ENCODE assay signal across 1 cellular context in the genomic region with DNA sequence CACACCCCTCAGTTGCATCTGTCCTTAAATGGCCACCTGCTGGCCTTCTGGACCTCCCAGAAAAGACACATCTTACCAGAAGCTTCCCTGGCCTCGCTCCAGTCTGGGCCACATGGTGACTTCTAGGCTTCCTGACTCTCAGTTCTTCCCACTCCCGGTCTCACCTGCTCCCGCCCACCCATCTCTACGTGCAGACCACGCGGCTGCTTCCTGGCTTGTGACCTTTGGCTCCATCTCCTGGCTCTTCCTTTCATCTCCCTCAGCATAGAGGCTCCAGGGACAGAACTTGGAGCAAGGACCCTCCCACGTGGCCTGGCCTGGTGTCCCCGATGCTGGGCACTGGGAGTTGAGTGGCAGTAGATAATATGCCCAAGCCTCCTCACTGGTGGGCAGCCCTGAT.
TF ChIP-seq lines count a peak whose summit lies in the region.

No MANE protein-coding gene starts in this region.

TF ChIP-seq in HepG2, 621 proteins besides CTCF, POLR2A, EP300 and RAD21 (continued from another document and continues in another):
- TF ChIP-seq, protein P1, sequence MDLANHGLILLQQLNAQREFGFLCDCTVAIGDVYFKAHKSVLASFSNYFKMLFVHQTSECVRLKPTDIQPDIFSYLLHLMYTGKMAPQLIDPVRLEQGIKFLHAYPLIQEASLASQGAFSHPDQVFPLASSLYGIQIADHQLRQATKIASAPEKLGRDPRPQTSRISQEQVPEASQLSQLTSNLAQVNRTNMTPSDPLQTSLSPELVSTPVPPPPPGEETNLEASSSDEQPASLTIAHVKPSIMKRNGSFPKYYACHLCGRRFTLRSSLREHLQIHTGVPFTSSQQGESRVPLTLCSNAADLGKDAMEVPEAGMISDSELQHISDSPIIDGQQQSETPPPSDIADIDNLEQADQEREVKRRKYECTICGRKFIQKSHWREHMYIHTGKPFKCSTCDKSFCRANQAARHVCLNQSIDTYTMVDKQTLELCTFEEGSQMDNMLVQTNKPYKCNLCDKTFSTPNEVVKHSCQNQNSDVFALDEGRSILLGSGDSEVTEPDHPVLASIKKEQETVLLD (CRISPR knock-in tag; IDR thresholded peaks at IDR 0.05; ENCODE audit: low read depth): peak; percentile 48; the same call in 1 of the 2 replicates
- TF ChIP-seq, protein P2, sequence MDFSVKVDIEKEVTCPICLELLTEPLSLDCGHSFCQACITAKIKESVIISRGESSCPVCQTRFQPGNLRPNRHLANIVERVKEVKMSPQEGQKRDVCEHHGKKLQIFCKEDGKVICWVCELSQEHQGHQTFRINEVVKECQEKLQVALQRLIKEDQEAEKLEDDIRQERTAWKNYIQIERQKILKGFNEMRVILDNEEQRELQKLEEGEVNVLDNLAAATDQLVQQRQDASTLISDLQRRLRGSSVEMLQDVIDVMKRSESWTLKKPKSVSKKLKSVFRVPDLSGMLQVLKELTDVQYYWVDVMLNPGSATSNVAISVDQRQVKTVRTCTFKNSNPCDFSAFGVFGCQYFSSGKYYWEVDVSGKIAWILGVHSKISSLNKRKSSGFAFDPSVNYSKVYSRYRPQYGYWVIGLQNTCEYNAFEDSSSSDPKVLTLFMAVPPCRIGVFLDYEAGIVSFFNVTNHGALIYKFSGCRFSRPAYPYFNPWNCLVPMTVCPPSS (IDR thresholded peaks at IDR 0.05): no peak
- TF ChIP-seq AHR (CRISPR knock-in tag; IDR thresholded peaks at IDR 0.05) (peak; percentile 90), ZSCAN30 (CRISPR knock-in tag; IDR thresholded peaks at IDR 0.05) (no peak), ZEB1 (IDR thresholded peaks at IDR 0.05; ENCODE audit: insufficient replicate concordance, low read depth) (no peak), ZNF772 (CRISPR knock-in tag; IDR thresholded peaks at IDR 0.05) (peak; percentile 86), ATM (IDR thresholded peaks at IDR 0.05; ENCODE audit: borderline replicate concordance) (no peak), ZNF160 (CRISPR knock-in tag; IDR thresholded peaks at IDR 0.05) (peak; percentile 56; the same call in 1 of the 2 replicates), HMG20A (CRISPR knock-in tag; IDR thresholded peaks at IDR 0.05; ENCODE audit: borderline replicate concordance) (no peak), ZFY (CRISPR knock-in tag; IDR thresholded peaks at IDR 0.05) (peak; percentile 74), HBP1 (CRISPR knock-in tag; IDR thresholded peaks at IDR 0.05; ENCODE audit: low read depth) (peak; percentile 80; the same call in 1 of the 2 replicates), RFX1 (IDR thresholded peaks at IDR 0.05) (no peak), KDM2A (CRISPR knock-in tag; IDR thresholded peaks at IDR 0.05; ENCODE audit: borderline replicate concordance, low read depth) (peak; percentile 64; the same call in 1 of the 2 replicates), SMAD1 (CRISPR knock-in tag; IDR thresholded peaks at IDR 0.05; ENCODE audit: borderline replicate concordance, low read depth) (no peak), TEAD3 (CRISPR knock-in tag; optimal IDR thresholded peaks at IDR 0.05; ENCODE audit: borderline replicate concordance) (peak; percentile 64), ZNF10 (CRISPR knock-in tag; IDR thresholded peaks at IDR 0.05; ENCODE audit: borderline replicate concordance, low read depth) (no peak), FOXA1 (IDR thresholded peaks at IDR 0.05) (no peak), FOXA1 (CRISPR knock-in tag; IDR thresholded peaks at IDR 0.05) (no peak), ETV5 (CRISPR knock-in tag; IDR thresholded peaks at IDR 0.05; ENCODE audit: borderline replicate concordance) (peak; percentile 88), ZNF235 (CRISPR knock-in tag; IDR thresholded peaks at IDR 0.05; ENCODE audit: borderline replicate concordance) (no peak), KLF11 (CRISPR knock-in tag; IDR thresholded peaks at IDR 0.05) (peak; percentile 97), KDM4B (CRISPR knock-in tag; IDR thresholded peaks at IDR 0.05) (0 out of 2 replicates have a peak, but pooled peaks have one; percentile 74), CHD2 (IDR thresholded peaks at IDR 0.05; ENCODE audit: low read depth, low read length) (no peak), ZSCAN21 (CRISPR knock-in tag; IDR thresholded peaks at IDR 0.05; ENCODE audit: borderline replicate concordance) (peak; percentile 80), CCDC6 (CRISPR knock-in tag; IDR thresholded peaks at IDR 0.05) (no peak), REPIN1 (CRISPR knock-in tag; IDR thresholded peaks at IDR 0.05; ENCODE audit: borderline replicate concordance, low read depth) (peak; percentile 83), NFYC (CRISPR knock-in tag; IDR thresholded peaks at IDR 0.05) (peak; percentile 30; the same call in 1 of the 2 replicates), HOMEZ (CRISPR knock-in tag; IDR thresholded peaks at IDR 0.05; ENCODE audit: low read depth) (peak; percentile 80; the same call in 1 of the 2 replicates), ZNF615 (CRISPR knock-in tag; IDR thresholded peaks at IDR 0.05; ENCODE audit: borderline replicate concordance) (peak; percentile 72; the same call in 1 of the 2 replicates), ZNF296 (CRISPR knock-in tag; conservative IDR thresholded peaks at IDR 0.05) (0 out of 2 replicates have a peak, but pooled peaks have one; percentile 48), ZNF781 (CRISPR knock-in tag; IDR thresholded peaks at IDR 0.05; ENCODE audit: borderline replicate concordance, not compliant biosample characterization) (peak; percentile 94), ZNF550 (CRISPR knock-in tag; IDR thresholded peaks at IDR 0.05; ENCODE audit: borderline replicate concordance) (0 out of 2 replicates have a peak, but pooled peaks have one; percentile 66), ATF3 (CRISPR knock-in tag; IDR thresholded peaks at IDR 0.05) (0 out of 2 replicates have a peak, but pooled peaks have one; percentile 43), ZNF790 (CRISPR knock-in tag; IDR thresholded peaks at IDR 0.05; ENCODE audit: borderline replicate concordance) (peak; percentile 92; the same call in 1 of the 2 replicates), ELF4 (CRISPR knock-in tag; IDR thresholded peaks at IDR 0.05; ENCODE audit: borderline replicate concordance) (peak; percentile 45; the same call in 1 of the 2 replicates), HNF1A (IDR thresholded peaks at IDR 0.05; ENCODE audit: low read depth) (no peak), HNF1A (CRISPR knock-in tag; IDR thresholded peaks at IDR 0.05; ENCODE audit: borderline replicate concordance) (peak; percentile 80), CREB1 (IDR thresholded peaks at IDR 0.05) (no peak), CREB1 (CRISPR knock-in tag; IDR thresholded peaks at IDR 0.05) (no peak), FOXK1 (CRISPR knock-in tag; IDR thresholded peaks at IDR 0.05; ENCODE audit: borderline replicate concordance, low read depth) (no peak), RELA (CRISPR knock-in tag; IDR thresholded peaks at IDR 0.05) (no peak), PAF1 (CRISPR knock-in tag; IDR thresholded peaks at IDR 0.05) (no peak), AGO1 (IDR thresholded peaks at IDR 0.05; ENCODE audit: low read depth, low read length, poor library complexity, severe bottlenecking) (no peak), ZNF446 (CRISPR knock-in tag; IDR thresholded peaks at IDR 0.05) (peak; percentile 95), PAWR (CRISPR knock-in tag; IDR thresholded peaks at IDR 0.05; ENCODE audit: borderline replicate concordance) (no peak), HNF1B (CRISPR knock-in tag; IDR thresholded peaks at IDR 0.05) (peak; percentile 75)
- TF ChIP-seq, protein P3, sequence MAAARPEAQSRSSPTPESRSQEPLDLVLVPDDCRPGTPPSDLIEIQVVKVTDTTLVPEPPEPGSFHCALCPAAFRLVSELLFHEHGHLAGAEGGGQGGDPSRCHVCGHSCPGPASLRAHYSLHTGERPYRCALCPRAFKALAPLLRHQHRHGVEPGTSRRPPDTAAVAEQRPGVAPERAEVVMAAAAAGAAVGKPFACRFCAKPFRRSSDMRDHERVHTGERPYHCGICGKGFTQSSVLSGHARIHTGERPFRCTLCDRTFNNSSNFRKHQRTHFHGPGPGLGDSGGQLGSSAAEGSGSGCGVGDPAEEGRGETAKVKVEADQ (CRISPR knock-in tag; IDR thresholded peaks at IDR 0.05; ENCODE audit: borderline replicate concordance): no peak
- TF ChIP-seq, protein P4, sequence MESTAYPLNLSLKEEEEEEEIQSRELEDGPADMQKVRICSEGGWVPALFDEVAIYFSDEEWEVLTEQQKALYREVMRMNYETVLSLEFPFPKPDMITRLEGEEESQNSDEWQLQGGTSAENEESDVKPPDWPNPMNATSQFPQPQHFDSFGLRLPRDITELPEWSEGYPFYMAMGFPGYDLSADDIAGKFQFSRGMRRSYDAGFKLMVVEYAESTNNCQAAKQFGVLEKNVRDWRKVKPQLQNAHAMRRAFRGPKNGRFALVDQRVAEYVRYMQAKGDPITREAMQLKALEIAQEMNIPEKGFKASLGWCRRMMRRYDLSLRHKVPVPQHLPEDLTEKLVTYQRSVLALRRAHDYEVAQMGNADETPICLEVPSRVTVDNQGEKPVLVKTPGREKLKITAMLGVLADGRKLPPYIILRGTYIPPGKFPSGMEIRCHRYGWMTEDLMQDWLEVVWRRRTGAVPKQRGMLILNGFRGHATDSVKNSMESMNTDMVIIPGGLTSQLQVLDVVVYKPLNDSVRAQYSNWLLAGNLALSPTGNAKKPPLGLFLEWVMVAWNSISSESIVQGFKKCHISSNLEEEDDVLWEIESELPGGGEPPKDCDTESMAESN (CRISPR knock-in tag; conservative IDR thresholded peaks at IDR 0.05): no peak
